ENCODE assay signal across 15 cellular contexts in the genomic region with DNA sequence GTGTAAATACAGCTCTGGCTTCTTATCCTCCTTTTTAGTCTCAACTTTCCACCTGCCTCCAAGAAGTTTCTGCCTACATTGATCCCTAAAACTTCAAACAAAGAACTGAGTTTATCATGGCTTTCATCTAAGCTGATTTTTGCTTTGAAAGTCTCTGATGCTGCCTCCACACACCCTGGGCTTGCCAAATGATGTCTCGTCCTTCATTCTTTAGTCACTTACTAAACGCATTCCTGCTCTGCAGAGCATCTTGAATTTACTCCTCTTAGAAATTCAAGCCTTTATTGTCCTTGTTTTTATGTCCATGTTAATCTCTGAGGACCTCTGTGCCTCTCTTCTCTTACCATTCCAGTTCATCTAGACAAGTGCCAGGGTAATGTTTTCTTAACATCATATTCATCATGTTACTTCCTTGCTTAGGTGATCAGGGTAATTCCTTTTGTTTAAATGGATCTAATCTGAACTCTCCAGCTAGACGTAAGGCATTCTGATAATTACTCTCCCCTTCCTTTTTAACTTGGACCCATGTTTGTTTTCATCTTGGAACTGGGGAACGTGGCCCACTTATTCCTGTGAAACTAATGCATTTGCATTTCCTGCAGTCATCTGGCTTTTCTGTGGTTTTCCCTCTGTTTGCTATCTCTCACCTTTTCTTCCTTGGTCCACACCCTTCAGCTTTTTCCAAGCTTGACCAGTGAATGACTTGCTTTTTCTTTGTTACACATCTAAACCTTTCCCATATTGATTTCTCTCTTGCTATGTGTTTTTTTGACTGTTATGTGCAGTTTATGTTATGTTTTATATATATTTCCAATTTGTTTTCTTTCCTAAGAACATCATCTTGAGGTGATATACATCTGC. TPM values are rescaled to one million over a fixed set of nuclear protein-coding genes. Genes with fewer than 3 reads are reported as not detected.
DNase-seq lines count a peak whose midpoint lies in the region; ATAC-seq and TF ChIP-seq lines count a peak whose summit lies in the region.
"Had no signal": no experiment of that assay in that cellular context is flagged by ENCODE, and none has a peak within 500 bp of the region (broad histone marks: within the 10 kb centered on the region; RNA-seq: fewer than 3 reads in every experiment).

No MANE protein-coding gene starts in this region.

- H3K36me3 Mint-ChIP-seq in progenitor cell of endocrine pancreas (ENCODE audit: insufficient read depth): peaks cover 11% of the 10 kb centered on the region

- H3K27ac Mint-ChIP-seq in progenitor cell of endocrine pancreas: peak overlapping the region; percentile 53

- peaks cover 8% of the 10 kb centered on the region for H3K9me3 Mint-ChIP-seq in progenitor cell of endocrine pancreas (ENCODE audit: low read depth)

- H3K4me3 ChIP-seq in PC-3 (ENCODE audit: low read length) (no peak overlapping the region), esophagus muscularis mucosa (no peak overlapping the region)
- H3K4me3 ChIP-seq: BLaER1, left lung had no signal

- H3K4me3 Mint-ChIP-seq in progenitor cell of endocrine pancreas (ENCODE audit: low read depth): no peak overlapping the region

- H3K36me3 ChIP-seq in PC-3 (ENCODE audit: low read depth, low read length) (0 out of 2 replicates have a peak, but pooled peaks cover 5% of the 10 kb centered on the region), esophagus muscularis mucosa (no peaks in the 10 kb centered on the region)
- H3K36me3 ChIP-seq: left lung had no signal

- H3K4me1 Mint-ChIP-seq in progenitor cell of endocrine pancreas (ENCODE audit: low read depth): peaks cover 29% of the 10 kb centered on the region

- H3K9me2 ChIP-seq in PC-3 (replicated peaks; ENCODE audit: low read length): no peaks in the 10 kb centered on the region

- intact Hi-C loops in PC-3 (cut with micrococcal nuclease) (loop anchor here (2.0 to 10.0 kb wide), 4 partner anchors 44 to 1077 kb away; partner anchors contain the start of gene JAG1), esophagus muscularis mucosa (cut with DNase I) (no loop called here)

- CTCF ChIA-PET in PC-3 (lab: Charles Lee): no interaction called here

- POLR2A ChIA-PET in PC-3 (lab: Charles Lee; ENCODE audit: unreplicated experiment): no interaction called here

- no peak overlapping the region for H3K9ac ChIP-seq in PC-3 (ENCODE audit: low read length)
- H3K9ac ChIP-seq: BLaER1 had no signal

- no peak for TF ChIP-seq POLR2A in esophagus muscularis mucosa (IDR thresholded peaks at IDR 0.05; ENCODE audit: low read depth)

- TF ChIP-seq CTCF in PC-3 (conservative IDR thresholded peaks at IDR 0.05; ENCODE audit: low read depth, low read length) (no peak), esophagus muscularis mucosa (IDR thresholded peaks at IDR 0.05) (no peak), progenitor cell of endocrine pancreas (IDR thresholded peaks at IDR 0.05; ENCODE audit: unreplicated experiment) (no peak)

- BruUV-seq in PC-3 (replicated peaks; lab: Mats Ljungman, UMichigan): no TSS peak

- H3K27me3 ChIP-seq in PC-3 (ENCODE audit: low read length): no peaks in the 10 kb centered on the region
- H3K27me3 ChIP-seq in esophagus muscularis mucosa: no peaks in the 10 kb centered on the region
- H3K27me3 ChIP-seq: BLaER1, left lung had no signal

- peak; percentile 60 for DNase-seq in EH (ENCODE audit: low read depth)
- DNase-seq in PC-3: peak; percentile 38
- no peak for DNase-seq in esophagus muscularis mucosa (ENCODE audit: extremely low spot score)
- DNase-seq in progenitor cell of endocrine pancreas (ENCODE audit: low spot score, unreplicated experiment): no peak
- no peak for DNase-seq in H4 (ENCODE audit: low spot score)
- no peak for DNase-seq in NCI-H2029 (lab: John Stamatoyannopoulos, UW)
- DNase-seq in COLO829 (ENCODE audit: low spot score): no peak
- DNase-seq: effector memory CD4-positive, alpha-beta T cell; glutamatergic neuron; left lung; NCI-H226; nucleus accumbens; stimulated activated CD8-positive, alpha-beta memory T cell treated with anti-CD3 and anti-CD28 coated beads, Interleukin-4, amount 100 ng/mL, for 48 hours had no signal

- H3F3A ChIP-seq in PC-3 (ENCODE audit: low read length, unreplicated experiment): no peaks in the 10 kb centered on the region

- ATAC-seq in PC-3: peak; percentile 73
- ATAC-seq in HG02840 (IDR thresholded peaks at IDR 0.05; ENCODE audit: low FRiP score, unreplicated experiment): no peak
- ATAC-seq: left lung had no signal

- peaks cover 18% of the 10 kb centered on the region for H3K4me1 ChIP-seq in PC-3 (ENCODE audit: insufficient read depth, low read length)
- peaks cover 5 to 37% (median 22%) of the 10 kb centered on the region in 4 donors for H3K4me1 ChIP-seq in esophagus muscularis mucosa
- H3K4me1 ChIP-seq: BLaER1 had no signal

- H3K27me3 Mint-ChIP-seq in progenitor cell of endocrine pancreas: no peaks in the 10 kb centered on the region

- H3K4me2 ChIP-seq in PC-3 (ENCODE audit: low read length): no peak overlapping the region
- H3K4me2 ChIP-seq: BLaER1 had no signal

- H4K20me1 ChIP-seq in PC-3 (ENCODE audit: low read length): no peaks in the 10 kb centered on the region
- H4K20me1 ChIP-seq: BLaER1 had no signal

- no peak overlapping the region for H2AFZ ChIP-seq in PC-3 (ENCODE audit: low read length)

- WGBS in esophagus muscularis mucosa: 52% methylated on average over 4 of the region's 4 CpGs

- H3K27ac ChIP-seq in PC-3 (ENCODE audit: low read length) (no peak overlapping the region), esophagus muscularis mucosa (replicated peaks in 1 of 4) (peak overlapping the region in 3 of 4 donors; percentile 0 to 13 (median 10))
- H3K27ac ChIP-seq: BLaER1, left lung had no signal

- H3K79me2 ChIP-seq in PC-3 (ENCODE audit: low read length): peaks cover 5% of the 10 kb centered on the region; the same call in 1 of the 2 replicates

- H3K9me3 ChIP-seq in PC-3 (ENCODE audit: low read length) (no peaks in the 10 kb centered on the region), esophagus muscularis mucosa (peaks cover 0 to 5% (median 0%) of the 10 kb centered on the region in 4 donors)
- H3K9me3 ChIP-seq: left lung had no signal

- TF ChIP-seq EP300 in esophagus muscularis mucosa (IDR thresholded peaks at IDR 0.05): no peak

RNA-seq across cellular contexts. Expression of gene SLX4IP, which starts 33.1 kb away (rescaled TPM):
- total RNA-seq in PC-3 (2014; rRNA removed) (6.4 and 7.1 TPM in 2 replicates), esophagus muscularis mucosa (1 to 10 TPM; 1.2 to 2.1 (median 1.5) TPM), progenitor cell of endocrine pancreas (11.6 and 12.0 TPM in 2 replicates)
- total RNA-seq in H4 (2014; rRNA removed; shearing (Covaris generic)): 4.7 and 5.2 TPM in 2 replicates

RNA-seq across cellular contexts. Expression of gene MKKS, which starts 34.2 kb away (rescaled TPM):
- total RNA-seq in PC-3 (2014; rRNA removed): 12.1 and 13.6 TPM in 2 replicates
- 10 to 100 TPM; 14.1 to 19.3 (median 16.7) TPM for total RNA-seq in esophagus muscularis mucosa
- total RNA-seq in progenitor cell of endocrine pancreas: 17.8 and 18.7 TPM in 2 replicates
- 7.5 and 14.1 TPM in 2 replicates for total RNA-seq in H4 (2014; rRNA removed; shearing (Covaris generic))

Comparison
In these comparisons a context has a peak if more than half of its experiments do, and no peak if none do; other contexts are left out.
1. DNase-seq: peak in EH (single experiment) and PC-3 (single experiment); none in esophagus muscularis mucosa (single experiment), progenitor cell of endocrine pancreas (single experiment), H4 (single experiment), NCI-H2029 (single experiment) and COLO829 (single experiment).